In genomic region chr11:132586801-132587200, GRCh38 we compare ENCODE assay signal across 20 cellular contexts.
DNase-seq lines count a peak whose midpoint lies in the region; ATAC-seq, FAIRE-seq and TF ChIP-seq lines count a peak whose summit lies in the region.
"Had no signal": no experiment of that assay in that cellular context is flagged by ENCODE, and none has a peak within 500 bp of the region (broad histone marks: within the 10 kb centered on the region; RNA-seq: fewer than 3 reads in every experiment).

No MANE protein-coding gene starts in this region.

- peaks cover 0 to 6% (median 4%) of the 10 kb centered on the region in 5 experiments for H3K9me3 Mint-ChIP-seq in brain
- H3K9me3 Mint-ChIP-seq: nephron progenitor cell; stimulated activated naive CD8-positive, alpha-beta T cell treated with anti-CD3 and anti-CD28 coated beads, Interleukin-15, amount 100 ng/mL, for 72 hours had no signal

- no peak overlapping the region for H3K4me3 Mint-ChIP-seq in brain
- H3K4me3 Mint-ChIP-seq: mesothelial cell of epicardium; nephron progenitor cell; stimulated activated naive CD8-positive, alpha-beta T cell treated with anti-CD3 and anti-CD28 coated beads, Interleukin-15, amount 100 ng/mL, for 72 hours had no signal

- H3K36me3 ChIP-seq in GM23248 (ENCODE audit: low read depth): no peaks in the 10 kb centered on the region
- H3K36me3 ChIP-seq: upper lobe of left lung had no signal

- H3K9me3 ChIP-seq in GM23248 (ENCODE audit: low read depth): no peaks in the 10 kb centered on the region
- H3K9me3 ChIP-seq: upper lobe of left lung had no signal

- no peaks in the 10 kb centered on the region for H4K20me1 ChIP-seq in GM23248 (ENCODE audit: insufficient read depth)

- H3K4me1 ChIP-seq in GM23248 (ENCODE audit: insufficient read depth): peaks cover 17% of the 10 kb centered on the region
- H3K4me1 ChIP-seq: upper lobe of left lung had no signal

- peaks cover 7% of the 10 kb centered on the region for H3K27me3 Mint-ChIP-seq in brain

- no peak overlapping the region for H3K9ac ChIP-seq in GM23248

- TF ChIP-seq CTCF in brain (conservative IDR thresholded peaks at IDR 0.05): peak in 1 of 2 experiments; percentile 33

- H2AFZ ChIP-seq in GM23248: no peak overlapping the region

- no peaks in the 10 kb centered on the region for H3K9me2 ChIP-seq in GM23248 (ENCODE audit: insufficient read depth)

- 0 out of 2 replicates have a peak, but pooled peaks cover 4% of the 10 kb centered on the region for H3F3A ChIP-seq in GM23248 (ENCODE audit: insufficient read depth)

- in situ Hi-C loops in GM23248 (cut with MboI): no loop called here

- H3K36me3 Mint-ChIP-seq in brain: peaks cover 1% of the 10 kb centered on the region
- H3K36me3 Mint-ChIP-seq: mesothelial cell of epicardium had no signal

- H3K27ac Mint-ChIP-seq in brain: peak overlapping the region in 4 of 5 experiments; percentile 43 to 64 (median 60)
- H3K27ac Mint-ChIP-seq: mesothelial cell of epicardium; nephron progenitor cell; progenitor cell of endocrine pancreas; stimulated activated naive CD8-positive, alpha-beta T cell treated with anti-CD3 and anti-CD28 coated beads, Interleukin-15, amount 100 ng/mL, for 72 hours had no signal

- peak; percentile 74 for DNase-seq in AG20443 (ENCODE audit: low spot score)
- DNase-seq in GM23248: peak; percentile 67
- no peak for DNase-seq in activated T-cell treated with anti-CD3 and anti-CD28 coated beads for 4 hours
- DNase-seq: aorta; left colon; NCI-H187 treated with DMSO at 0.1 percent for 48 hours; nephron progenitor cell; stimulated activated CD4-positive, alpha-beta T cell treated with anti-CD3 and anti-CD28 coated beads, Interleukin-4, amount 100 ng/mL, for 1 hour; stimulated activated naive CD8-positive, alpha-beta T cell treated with anti-CD3 and anti-CD28 coated beads, Interleukin-15, amount 100 ng/mL, for 72 hours; upper lobe of left lung had no signal

- no peaks in the 10 kb centered on the region for H3K79me2 ChIP-seq in GM23248 (ENCODE audit: insufficient read depth)

- ATAC-seq in GM19467 (IDR thresholded peaks at IDR 0.05; ENCODE audit: unreplicated experiment) (no peak), HG03095 (IDR thresholded peaks at IDR 0.05; ENCODE audit: unreplicated experiment) (no peak), HG03521 (IDR thresholded peaks at IDR 0.05; ENCODE audit: unreplicated experiment) (no peak)
- ATAC-seq: left colon; stimulated activated naive CD8-positive, alpha-beta T cell treated with anti-CD3 and anti-CD28 coated beads, Interleukin-15, amount 100 ng/mL, for 72 hours had no signal

- no peak overlapping the region for H3K4me3 ChIP-seq in GM23248
- H3K4me3 ChIP-seq: skin epidermis, upper lobe of left lung had no signal

- H3K27me3 ChIP-seq in GM23248 (replicated peaks; ENCODE audit: insufficient read depth): no peaks in the 10 kb centered on the region
- H3K27me3 ChIP-seq: upper lobe of left lung had no signal

- no peak overlapping the region for H3K27ac ChIP-seq in GM23248
- H3K27ac ChIP-seq: C4-2B, epithelial cell of prostate, skin epidermis, upper lobe of left lung had no signal

- FAIRE-seq in islet of Langerhans (lab: Jason Lieb, UNC): peak; percentile 66

- H3K4me1 Mint-ChIP-seq in brain: peaks cover 20% of the 10 kb centered on the region
- H3K4me1 Mint-ChIP-seq: mesothelial cell of epicardium; nephron progenitor cell; stimulated activated naive CD8-positive, alpha-beta T cell treated with anti-CD3 and anti-CD28 coated beads, Interleukin-15, amount 100 ng/mL, for 72 hours had no signal

- H3K4me2 ChIP-seq in GM23248 (ENCODE audit: unreplicated experiment): no peak overlapping the region

- WGBS in GM23248 (ENCODE audit: low coverage in 1 of 2, low lambda C conversion rate in 2 of 2, missing lambda C conversion rate in 2 of 2), 2 experiments: 2 to 4% methylated on average over 2 of the region's 2 CpGs
